8 cellular contexts compared by ENCODE assay signal in the genomic region with DNA sequence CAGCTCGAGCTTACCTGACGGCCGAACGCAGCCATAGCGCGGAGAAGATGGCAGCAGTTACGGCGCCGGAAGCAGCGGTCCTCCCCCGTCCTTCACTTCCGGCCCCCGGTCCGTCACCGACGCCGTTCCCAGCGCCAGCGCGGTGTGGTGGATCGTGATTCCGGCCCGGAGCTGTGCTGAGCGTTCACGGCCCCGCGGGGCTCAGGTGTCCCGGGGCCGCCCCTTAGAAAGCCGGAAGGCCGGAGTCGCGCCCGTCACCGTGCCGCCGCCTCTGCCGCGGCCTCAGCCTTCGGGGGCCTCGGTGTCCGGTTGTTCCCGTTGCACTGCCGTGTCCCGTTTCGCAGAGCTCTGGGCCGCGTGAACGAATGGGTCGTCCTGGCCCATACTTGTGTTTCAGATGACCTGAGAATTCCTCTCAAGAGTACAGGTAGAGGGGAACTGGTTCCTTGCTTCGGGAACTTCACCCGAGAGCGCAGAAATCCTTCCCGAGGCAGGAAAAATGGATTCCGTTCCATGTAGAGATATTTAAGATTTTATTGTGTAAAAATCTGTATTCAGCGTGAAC. TPM values are rescaled to one million over a fixed set of nuclear protein-coding genes. Genes with fewer than 3 reads are reported as not detected.
DNase-seq lines count a peak whose midpoint lies in the region; ATAC-seq and TF ChIP-seq lines count a peak whose summit lies in the region.

A gene with protein sequence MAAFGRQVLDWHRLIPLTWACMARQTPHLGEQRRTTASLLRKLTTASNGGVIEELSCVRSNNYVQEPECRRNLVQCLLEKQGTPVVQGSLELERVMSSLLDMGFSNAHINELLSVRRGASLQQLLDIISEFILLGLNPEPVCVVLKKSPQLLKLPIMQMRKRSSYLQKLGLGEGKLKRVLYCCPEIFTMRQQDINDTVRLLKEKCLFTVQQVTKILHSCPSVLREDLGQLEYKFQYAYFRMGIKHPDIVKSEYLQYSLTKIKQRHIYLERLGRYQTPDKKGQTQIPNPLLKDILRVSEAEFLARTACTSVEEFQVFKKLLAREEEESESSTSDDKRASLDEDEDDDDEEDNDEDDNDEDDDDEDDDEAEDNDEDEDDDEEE (minus strand): TSS at position 49 of the 565 bp plus-strand sequence. CDS start 14 bp downstream, at position 35.

- H2AFZ ChIP-seq in Karpas-422 (ENCODE audit: low read length): peak within 1 kb of the TSS; percentile 68

- no peaks in the 10 kb centered on the region for H3K9me3 Mint-ChIP-seq in natural killer cell treated with Interleukin-12 subunit alpha and Interleukin-12 subunit beta and Interleukin-15 and Interleukin-18, amount 100 ng/mL, for 72 hours

- H3K4me2 ChIP-seq in DOHH2 (ENCODE audit: low read length) (peak within 1 kb of the TSS; percentile 94), Karpas-422 (ENCODE audit: low read depth, low read length, poor library complexity, severe bottlenecking) (peak within 1 kb of the TSS; percentile 84)

- H3K27ac ChIP-seq in DOHH2 (ENCODE audit: low read depth, low read length) (peak within 1 kb of the TSS; percentile 57), Karpas-422 (ENCODE audit: low read length) (peak within 1 kb of the TSS; percentile 75), RWPE2 (ENCODE audit: poor library complexity, severe bottlenecking) (peak within 1 kb of the TSS; percentile 56)

- H3K36me3 ChIP-seq in DOHH2 (ENCODE audit: control insufficient read depth, low read length): peaks cover 46% of the 10 kb centered on the region
- peaks cover 13% of the 10 kb centered on the region; the same call in 1 of the 2 replicates for H3K36me3 ChIP-seq in Karpas-422 (ENCODE audit: insufficient read depth, low read length)
- H3K36me3 ChIP-seq in RWPE2 (ENCODE audit: low read depth): peaks cover 37% of the 10 kb centered on the region

- H3K79me2 ChIP-seq in DOHH2 (ENCODE audit: control insufficient read depth, low read length): peaks cover 62% of the 10 kb centered on the region
- H3K79me2 ChIP-seq in Karpas-422 (ENCODE audit: low read length): peaks cover 59% of the 10 kb centered on the region

- peaks cover 4% of the 10 kb centered on the region; the same call in 1 of the 2 replicates for H3F3A ChIP-seq in DOHH2 (ENCODE audit: control insufficient read depth, insufficient read depth)

- H4K20me1 ChIP-seq in DOHH2 (ENCODE audit: control insufficient read depth, insufficient read depth, low read depth, low read length) (peaks cover 11% of the 10 kb centered on the region), Karpas-422 (ENCODE audit: insufficient read depth, low read depth, low read length) (no peaks in the 10 kb centered on the region)

- H3K9ac ChIP-seq in Karpas-422 (ENCODE audit: low read length): peak within 1 kb of the TSS; percentile 75

- H3K4me3 ChIP-seq in DOHH2 (ENCODE audit: low read length): peak within 1 kb of the TSS; percentile 89
- H3K4me3 ChIP-seq in Karpas-422 (ENCODE audit: low read length): peak within 1 kb of the TSS; percentile 74
- peak within 1 kb of the TSS; percentile 77 for H3K4me3 ChIP-seq in RWPE2 (ENCODE audit: severe bottlenecking)
- H3K4me3 ChIP-seq in fibroblast of pulmonary artery (replicated peaks; ENCODE audit: low read depth, low read length): peak within 1 kb of the TSS; percentile 93

- peaks cover 12% of the 10 kb centered on the region for H3K36me3 Mint-ChIP-seq in natural killer cell treated with Interleukin-12 subunit alpha and Interleukin-12 subunit beta and Interleukin-15 and Interleukin-18, amount 100 ng/mL, for 72 hours

- H3K27me3 ChIP-seq in DOHH2 (ENCODE audit: control insufficient read depth, low read length): no peaks in the 10 kb centered on the region
- no peaks in the 10 kb centered on the region for H3K27me3 ChIP-seq in Karpas-422 (ENCODE audit: low read length)
- no peaks in the 10 kb centered on the region for H3K27me3 ChIP-seq in RWPE2 (ENCODE audit: insufficient read depth, poor library complexity, severe bottlenecking)

- no peaks in the 10 kb centered on the region for H3K9me2 ChIP-seq in DOHH2 (replicated peaks; ENCODE audit: control insufficient read depth, low read length)
- H3K9me2 ChIP-seq in Karpas-422 (replicated peaks; ENCODE audit: insufficient read depth, low read length): no peaks in the 10 kb centered on the region

- peaks cover 23 to 32% of the 10 kb centered on the region in 2 donors for H3K4me1 Mint-ChIP-seq in natural killer cell treated with Interleukin-12 subunit alpha and Interleukin-12 subunit beta and Interleukin-15 and Interleukin-18, amount 100 ng/mL, for 72 hours (ENCODE audit: low read depth in 2 of 2)

- DNase-seq in Karpas-422 (peak; percentile 96), RWPE2 (ENCODE audit: low spot score) (peak; percentile 86), fibroblast of pulmonary artery (ENCODE audit: low read depth) (peak; percentile 82)
- DNase-seq in activated effector memory CD4-positive, alpha-beta T cell treated with Interleukin-2 at 50 U/mL for 16 hours: peak; percentile 81
- peak; percentile 92 for DNase-seq in natural killer cell treated with Interleukin-12 subunit alpha and Interleukin-12 subunit beta and Interleukin-15 and Interleukin-18, amount 100 ng/mL, for 72 hours (ENCODE audit: low spot score)
- peak; percentile 92 for DNase-seq in stimulated activated naive CD8-positive, alpha-beta T cell treated with anti-CD3 and anti-CD28 coated beads, Interleukin-15, Interleukin-2, amounts not matched to agents 100 U/mL and 50 U/mL, for 24 hours

- peak within 1 kb of the TSS; percentile 97 for H3K4me3 Mint-ChIP-seq in natural killer cell treated with Interleukin-12 subunit alpha and Interleukin-12 subunit beta and Interleukin-15 and Interleukin-18, amount 100 ng/mL, for 72 hours

- no peak for TF ChIP-seq CTCF in DOHH2 (IDR thresholded peaks at IDR 0.05; ENCODE audit: low read depth, low read length, poor library complexity, severe bottlenecking)
- TF ChIP-seq CTCF in RWPE2 (IDR thresholded peaks at IDR 0.05; ENCODE audit: poor library complexity, severe bottlenecking): no peak
- no peak for TF ChIP-seq CTCF in fibroblast of pulmonary artery (IDR thresholded peaks at IDR 0.05; ENCODE audit: low read length, missing control alignments)

- H3K4me1 ChIP-seq in DOHH2 (ENCODE audit: control insufficient read depth, low read length) (peaks cover 52% of the 10 kb centered on the region), Karpas-422 (ENCODE audit: low read length) (peaks cover 41% of the 10 kb centered on the region), RWPE2 (ENCODE audit: insufficient read depth, poor library complexity, severe bottlenecking) (peaks cover 4% of the 10 kb centered on the region)

- peak within 1 kb of the TSS; percentile 95 for H3K27ac Mint-ChIP-seq in natural killer cell treated with Interleukin-12 subunit alpha and Interleukin-12 subunit beta and Interleukin-15 and Interleukin-18, amount 100 ng/mL, for 72 hours

- no peaks in the 10 kb centered on the region for H3K9me3 ChIP-seq in DOHH2 (ENCODE audit: control insufficient read depth, insufficient read depth, low read length)
- no peaks in the 10 kb centered on the region for H3K9me3 ChIP-seq in Karpas-422 (ENCODE audit: low read length)
- H3K9me3 ChIP-seq in RWPE2 (ENCODE audit: severe bottlenecking): no peaks in the 10 kb centered on the region

- ATAC-seq in GM21786 (IDR thresholded peaks at IDR 0.05; ENCODE audit: unreplicated experiment): peak; percentile 79
- peak; percentile 99 for ATAC-seq in RWPE2 (ENCODE audit: low read depth)
- ATAC-seq in natural killer cell treated with Interleukin-12 subunit alpha and Interleukin-12 subunit beta and Interleukin-15 and Interleukin-18, amount 100 ng/mL, for 72 hours: peak; percentile 99
- peak; percentile 100 for ATAC-seq in stimulated activated naive CD8-positive, alpha-beta T cell treated with anti-CD3 and anti-CD28 coated beads, Interleukin-15, Interleukin-2, amounts not matched to agents 100 U/mL and 50 U/mL, for 24 hours

- H3K27me3 Mint-ChIP-seq in natural killer cell treated with Interleukin-12 subunit alpha and Interleukin-12 subunit beta and Interleukin-15 and Interleukin-18, amount 100 ng/mL, for 72 hours: no peaks in the 10 kb centered on the region

RNA-seq across cellular contexts. Expression of the gene that starts here (rescaled TPM):
- total RNA-seq in Karpas-422 (2014; rRNA removed; shearing (Covaris generic); ENCODE audit: low replicate concordance): 45.1 and 49.5 TPM in 2 replicates
- 10 to 100 TPM; 38.1 to 40.5 TPM for total RNA-seq in natural killer cell treated with Interleukin-12 subunit alpha and Interleukin-12 subunit beta and Interleukin-15 and Interleukin-18, amount 100 ng/mL, for 72 hours

Comparison
In these comparisons a context has a peak if more than half of its experiments do, and no peak if none do; other contexts are left out.
1. Peak in every context shown above with its lines: DNase-seq, ATAC-seq, H3K4me3 ChIP-seq and H3K27ac ChIP-seq.